In genomic region chr1:63721531-63722189, GRCh38 we compare ENCODE assay signal across 1 cellular context.
TF ChIP-seq lines count a peak whose summit lies in the region.

No MANE protein-coding gene starts in this region.

TF ChIP-seq in SK-N-SH treated with all-trans-retinoic acid at 6 μM for 48 hours, 23 proteins besides CTCF, POLR2A, EP300 and RAD21 (continued from another document):
- TF ChIP-seq CSRNP3 (CRISPR knock-in tag; IDR thresholded peaks at IDR 0.05) (no peak), ZNF70 (CRISPR knock-in tag; IDR thresholded peaks at IDR 0.05) (no peak), PPARA (CRISPR knock-in tag; IDR thresholded peaks at IDR 0.05; ENCODE audit: borderline replicate concordance) (no peak)
TF ChIP-seq in SK-N-SH treated with all-trans-retinoic acid at 6 μM for 48 hours: peak in this region for 0.
